12 cellular contexts compared by ENCODE assay signal in the genomic region with DNA sequence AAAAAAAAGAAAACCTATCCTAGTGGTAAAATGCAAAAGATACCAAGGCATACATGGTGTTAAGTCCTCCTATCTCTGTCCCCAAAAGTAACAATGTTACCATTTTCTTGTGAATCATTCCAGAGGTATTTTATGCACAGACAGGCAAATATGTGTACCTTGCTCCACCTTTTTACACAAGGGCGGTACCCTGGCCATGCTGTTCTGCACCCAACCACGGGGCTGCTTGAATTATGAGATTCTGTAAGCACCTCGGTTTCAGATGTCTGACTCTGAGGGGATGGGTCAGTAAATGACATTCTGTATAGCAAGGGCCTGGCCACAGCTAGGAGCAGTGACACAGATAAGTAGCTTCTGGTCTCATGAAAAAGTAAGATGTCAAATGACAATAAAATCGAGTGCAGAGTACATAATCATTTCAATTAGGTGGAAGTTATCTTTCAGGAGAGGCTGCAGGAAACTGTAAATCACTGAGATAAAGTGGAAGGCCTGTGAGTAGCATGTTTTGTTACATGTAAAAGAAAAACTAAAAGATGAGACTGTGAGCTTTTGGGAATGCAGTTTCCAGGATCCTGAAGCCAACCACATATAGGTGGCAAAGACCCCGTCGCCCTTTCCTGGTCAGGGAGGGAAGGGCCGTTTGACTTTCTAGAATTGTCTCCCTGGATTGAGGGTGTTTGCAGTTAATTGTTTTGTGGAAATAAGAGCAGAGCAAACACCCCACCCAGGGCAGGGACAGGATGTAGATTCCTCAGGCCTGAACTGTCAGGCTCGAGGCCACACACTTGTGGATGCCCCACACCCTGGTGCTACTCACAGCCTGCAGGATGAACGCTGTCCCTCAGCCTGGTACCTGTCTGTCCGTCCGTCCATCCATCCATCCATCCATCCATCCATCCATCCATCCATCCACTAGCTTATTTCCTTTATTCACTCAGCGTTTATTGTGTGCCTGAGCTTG. TPM values are rescaled to one million over a fixed set of nuclear protein-coding genes. Genes with fewer than 3 reads are reported as not detected.
A peak's percentile ranks its signal among the peaks of the same experiment; 100 is the strongest.
DNase-seq lines count a peak whose midpoint lies in the region; ATAC-seq, FAIRE-seq and TF ChIP-seq lines count a peak whose summit lies in the region.
"Had no signal": no experiment of that assay in that cellular context is flagged by ENCODE, and none has a peak within 500 bp of the region (broad histone marks: within the 10 kb centered on the region; RNA-seq: fewer than 3 reads in every experiment).

No MANE protein-coding gene starts in this region.

- H3K27ac Mint-ChIP-seq in mesothelial cell of epicardium: peak overlapping the region; percentile 66
- H3K27ac Mint-ChIP-seq: activated T-helper 2 cell treated with anti-CD3 and anti-CD28 coated beads, Interferon-gamma antibody, Interleukin-2, Interleukin-4, amounts not matched to agents 10 μg/mL and 5 μg/mL and 100 μg/mL, durations not matched to agents 14 hours and 24 hours and 36 hours; naive B cell had no signal

- H3K27me3 Mint-ChIP-seq in mesothelial cell of epicardium (ENCODE audit: low read depth): no peaks in the 10 kb centered on the region

- no peaks in the 10 kb centered on the region for H3K9me3 Mint-ChIP-seq in mesothelial cell of epicardium
- H3K9me3 Mint-ChIP-seq: activated T-helper 2 cell treated with anti-CD3 and anti-CD28 coated beads, Interferon-gamma antibody, Interleukin-2, Interleukin-4, amounts not matched to agents 10 μg/mL and 5 μg/mL and 100 μg/mL, durations not matched to agents 14 hours and 24 hours and 36 hours; naive B cell had no signal

- in situ Hi-C loops in Caki2 (cut with HindIII; ENCODE audit: low pct_unique_long_range_greater_than_20kb, low sequenced_read_pairs): no loop called here

- peaks cover 16% of the 10 kb centered on the region for H3K4me1 Mint-ChIP-seq in mesothelial cell of epicardium

- no peaks in the 10 kb centered on the region for H3K36me3 Mint-ChIP-seq in mesothelial cell of epicardium
- H3K36me3 Mint-ChIP-seq: naive B cell had no signal

- no peak overlapping the region for H3K4me3 Mint-ChIP-seq in mesothelial cell of epicardium

- DNase-seq in Caki2 (ENCODE audit: low read depth) (peak; percentile 83), HTR-8/SVneo (ENCODE audit: insufficient read length, low spot score) (no peak), mesothelial cell of epicardium (ENCODE audit: low spot score in 2 of 2, unreplicated experiment in 2 of 2) (no peak), hippocampal formation (lab: John Stamatoyannopoulos, UW) (no peak), germinal center (ENCODE audit: low spot score) (no peak)
- no peak for DNase-seq in activated T-cell treated with anti-CD3 and anti-CD28 coated beads, Interleukin-2, amount 50 U/mL, for 1 hour
- DNase-seq: naive B cell, NCI-H187, Right ventricle myocardium superior had no signal

- peak overlapping the region; percentile 100 for H3K27ac ChIP-seq in VCaP

- peak; percentile 76 for FAIRE-seq in HTR-8/SVneo (lab: Jason Lieb, UNC)

- no peak for ATAC-seq in GM21619 (IDR thresholded peaks at IDR 0.05; ENCODE audit: unreplicated experiment)

- no peak; the same call in 1 of the 2 replicates for TF ChIP-seq CTCF in VCaP (conservative IDR thresholded peaks at IDR 0.05)
- TF ChIP-seq CTCF in mesothelial cell of epicardium (IDR thresholded peaks at IDR 0.05; ENCODE audit: unreplicated experiment): no peak

RNA-seq across cellular contexts. Expression of gene FLNB, which starts 30.2 kb away (rescaled TPM):
- 173 and 197 TPM in 2 replicates for total RNA-seq in Caki2 (2014; rRNA removed; shearing (Covaris generic); ENCODE audit: low replicate concordance)
- total RNA-seq in mesothelial cell of epicardium: 173 to 190 TPM (median 177 TPM) in 3 replicates
